Comparison of ENCODE assay signal across 15 cellular contexts in the genomic region with DNA sequence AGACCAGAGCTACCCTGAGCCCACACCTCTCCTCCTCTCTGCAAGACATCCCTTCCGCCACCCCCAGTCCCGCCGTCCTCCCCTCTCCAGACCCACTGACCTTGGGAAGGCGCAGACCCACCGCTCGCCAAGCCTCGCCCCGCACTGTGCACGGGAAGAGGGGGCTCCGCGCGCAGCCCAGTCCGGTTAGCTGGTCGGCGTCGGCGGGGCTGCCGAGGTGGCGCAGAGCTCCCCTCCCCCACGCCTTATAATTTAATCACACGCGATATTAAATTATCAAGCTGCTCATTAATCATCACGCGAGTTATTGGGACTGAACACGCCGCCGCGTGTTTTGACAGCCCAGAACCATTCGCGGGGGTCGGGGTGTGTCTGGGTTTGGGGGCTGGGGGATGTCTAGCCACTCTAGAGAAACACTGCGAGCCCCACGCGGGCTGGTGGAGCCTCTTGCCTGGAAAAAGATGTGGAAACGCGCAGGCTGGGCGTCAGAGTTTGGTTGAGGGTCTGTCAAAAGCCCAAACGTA. TPM values are rescaled to one million over a fixed set of nuclear protein-coding genes. Genes with fewer than 3 reads are reported as not detected.
DNase-seq lines count a peak whose midpoint lies in the region; ATAC-seq, FAIRE-seq and TF ChIP-seq lines count a peak whose summit lies in the region.
"Had no signal": no experiment of that assay in that cellular context is flagged by ENCODE, and none has a peak within 500 bp of the region (broad histone marks: within the 10 kb centered on the region; RNA-seq: fewer than 3 reads in every experiment).

A gene (minus strand): TSS at position 188 of the 524 bp plus-strand sequence.

- TF ChIP-seq RAD21 in H1 (IDR thresholded peaks at IDR 0.05 in 1 of 2, conservative IDR thresholded peaks at IDR 0.05 in 1 of 2; ENCODE audit: low read depth in 2 of 2, low read length in 2 of 2) = no peak

- no peaks in the 10 kb centered on the region for H3K36me3 ChIP-seq in BLaER1 treated with 17β-estradiol and CSF1 and Interleukin-3, amounts not matched to agents 10 nM and 100 nM
- H3K36me3 ChIP-seq in H1 (ENCODE audit: control insufficient read depth in 2 of 4, insufficient read depth in 4 of 4, low read length in 3 of 4) (no peaks in the 10 kb centered on the region), osteoblast (ENCODE audit: insufficient read depth, low read length) (no peaks in the 10 kb centered on the region)
- H3K36me3 ChIP-seq: esophagus squamous epithelium, tibial artery had no signal

- H2BK15ac ChIP-seq in H9 (ENCODE audit: low read depth, low read length) (no peak within 1 kb of the TSS), H1 (ENCODE audit: low read length) (no peak within 1 kb of the TSS)

- CTCF ChIA-PET in H1 (lab: Charles Lee; ENCODE audit: partially characterized antibody) = interaction anchor here (0.9 to 1.3 kb wide), 2 partner anchors 9 to 58 kb away, joined by 3 to 4 read pairs; no protein-coding TSS in a partner anchor

- H3T11ph ChIP-seq in H9 (ENCODE audit: low read length) = no peak within 1 kb of the TSS

- H2BK12ac ChIP-seq in H9 (ENCODE audit: insufficient read length, low read depth, low read length) (no peak within 1 kb of the TSS), H1 (ENCODE audit: low read depth, low read length) (no peak within 1 kb of the TSS)

- H3K14ac ChIP-seq in H9 (ENCODE audit: insufficient read depth, low read length) = peak within 1 kb of the TSS; percentile 67
- no peak within 1 kb of the TSS for H3K14ac ChIP-seq in H1 (ENCODE audit: insufficient read length)

- H3K23me2 ChIP-seq in H9 (ENCODE audit: insufficient read length, low read depth, low read length, poor library complexity, severe bottlenecking) (peaks cover 44% of the 10 kb centered on the region), H1 (ENCODE audit: low read depth, low read length) (peaks cover 26% of the 10 kb centered on the region)

- no peak within 1 kb of the TSS for H2BK5ac ChIP-seq in H9 (ENCODE audit: insufficient read length, low read length)
- H2BK5ac ChIP-seq in H1 (ENCODE audit: low read depth, low read length) = no peak within 1 kb of the TSS

- H3K79me2 ChIP-seq in H9 (ENCODE audit: insufficient read depth, low read length) (no peaks in the 10 kb centered on the region), H1 (ENCODE audit: control insufficient read depth in 1 of 2, insufficient read depth in 2 of 2, low read length in 2 of 2) (no peaks in the 10 kb centered on the region), osteoblast (ENCODE audit: insufficient read depth, low read length) (no peaks in the 10 kb centered on the region)

- no peak within 1 kb of the TSS for H3K23ac ChIP-seq in H9 (ENCODE audit: insufficient read length, low read depth, low read length)
- no peak within 1 kb of the TSS for H3K23ac ChIP-seq in H1 (ENCODE audit: insufficient read length)

- TF ChIP-seq CTCF in H9 (conservative IDR thresholded peaks at IDR 0.05) (no peak), H1 (IDR thresholded peaks at IDR 0.05; ENCODE audit: control extremely low read depth in 1 of 3, insufficient read depth in 1 of 3, low read depth in 1 of 3, low read length in 3 of 3) (no peak), osteoblast (IDR thresholded peaks at IDR 0.05; ENCODE audit: extremely low read depth, low read depth, low read length) (no peak)

- no peak for TF ChIP-seq EP300 in H1 (IDR thresholded peaks at IDR 0.05; ENCODE audit: borderline replicate concordance in 1 of 2, low read depth in 2 of 2, low read length in 2 of 2)

- H3K79me1 ChIP-seq in H9 (ENCODE audit: insufficient read depth, low read depth, low read length, poor library complexity, severe bottlenecking) = no peaks in the 10 kb centered on the region
- H3K79me1 ChIP-seq in H1 (ENCODE audit: low read depth, low read length) = no peaks in the 10 kb centered on the region

- H3K9me3 ChIP-seq in BLaER1 treated with 17β-estradiol and CSF1 and Interleukin-3, amounts not matched to agents 10 nM and 100 nM (replicated peaks in 1 of 11) = peaks cover 0 to 28% (median 17%) of the 10 kb centered on the region in 11 experiments; a peak in 17 of 22 replicates
- H3K9me3 ChIP-seq in H9 (ENCODE audit: control insufficient read depth, low read depth, low read length) (no peaks in the 10 kb centered on the region), H1 (ENCODE audit: insufficient read depth in 2 of 2, low read depth in 1 of 2, low read length in 1 of 2) (no peaks in the 10 kb centered on the region), osteoblast (ENCODE audit: low read depth, low read length) (no peaks in the 10 kb centered on the region)
- H3K9me3 ChIP-seq: Caco-2, esophagus squamous epithelium, tibial artery had no signal

- no peak within 1 kb of the TSS for H3K9ac ChIP-seq in BLaER1 treated with 17β-estradiol and CSF1 and Interleukin-3, amounts not matched to agents 10 nM and 100 nM
- H3K9ac ChIP-seq in H9 (ENCODE audit: extremely low read depth, insufficient read length, low read length) (peak within 1 kb of the TSS; percentile 20), H1 (replicated peaks in 1 of 4; ENCODE audit: extremely low read depth in 1 of 4, low read depth in 3 of 4, low read length in 3 of 4) (peak within 1 kb of the TSS in 1 of 4 experiments; percentile 50; a peak in 3 of 7 replicates)

- H3K9me3 Mint-ChIP-seq in H9 = peaks cover 0 to 3% of the 10 kb centered on the region in 2 experiments; a peak in 2 of 5 replicates
- H3K9me3 Mint-ChIP-seq: activated T-helper 1 cell treated with anti-CD3 and anti-CD28 coated beads, Interleukin-12 subunit alpha, Interleukin-12 subunit beta, Interleukin-2, Interleukin-4 antibody, amounts not matched to agents 30 ng/mL and 10 ng/mL and 1 ng/mL, durations not matched to agents 14 hours and 24 hours and 36 hours had no signal

- H2BK120ac ChIP-seq in H9 (ENCODE audit: low read depth, low read length, poor library complexity, severe bottlenecking) (no peak within 1 kb of the TSS), H1 (replicated peaks; ENCODE audit: low read depth, low read length) (no peak within 1 kb of the TSS)

- peaks cover 74 to 81% (median 80%) of the 10 kb centered on the region in 11 experiments for H3K27me3 ChIP-seq in BLaER1 treated with 17β-estradiol and CSF1 and Interleukin-3, amounts not matched to agents 10 nM and 100 nM
- peaks cover 34% of the 10 kb centered on the region for H3K27me3 ChIP-seq in H9 (ENCODE audit: insufficient read depth, low read length)
- peaks cover 27 to 76% (median 67%) of the 10 kb centered on the region in 4 experiments for H3K27me3 ChIP-seq in H1 (replicated peaks in 1 of 4; ENCODE audit: control insufficient read depth in 3 of 4, extremely low read depth in 1 of 4, insufficient read depth in 3 of 4, low read length in 3 of 4)
- H3K27me3 ChIP-seq in osteoblast (ENCODE audit: insufficient read depth, low read length) = peaks cover 71% of the 10 kb centered on the region

- H3K36me3 Mint-ChIP-seq in H9 (ENCODE audit: insufficient read depth in 1 of 3, low read depth in 3 of 3) = no peaks in the 10 kb centered on the region

- no peak within 1 kb of the TSS for H3K27ac ChIP-seq in BLaER1 treated with 17β-estradiol and CSF1 and Interleukin-3, amounts not matched to agents 10 nM and 100 nM
- H3K27ac ChIP-seq in H9 (ENCODE audit: insufficient read length, low read depth, low read length) (no peak within 1 kb of the TSS), H1 (ENCODE audit: low read depth, low read length) (no peak within 1 kb of the TSS), osteoblast (ENCODE audit: low read depth, low read length) (no peak within 1 kb of the TSS)
- H3K27ac ChIP-seq: esophagus squamous epithelium, tibial artery, VCaP had no signal

- H2AFZ ChIP-seq in H9 (ENCODE audit: low read length) (no peak within 1 kb of the TSS), H1 (ENCODE audit: low read length) (peak within 1 kb of the TSS; percentile 51; the same call in 1 of the 2 replicates), osteoblast (ENCODE audit: low read length) (no peak within 1 kb of the TSS)

- no CpG with 5 or more reads among the region's 38 CpGs for WGBS in H9 (ENCODE audit: extremely low coverage, insufficient read length, low lambda C conversion rate)
- WGBS in H1 (ENCODE audit: extremely low coverage in 1 of 2, insufficient coverage in 1 of 2, insufficient read length in 1 of 2, insufficient replicate concordance in 2 of 2, low coverage in 1 of 2, low lambda C conversion rate in 2 of 2, missing lambda C conversion rate in 1 of 2), 2 experiments = 5% methylated on average over 33 of the region's 38 CpGs; no CpG with 5 or more reads in 1 of the 2 experiments

- H3K4me1 ChIP-seq in BLaER1 treated with 17β-estradiol and CSF1 and Interleukin-3, amounts not matched to agents 10 nM and 100 nM = peaks cover 14 to 31% (median 23%) of the 10 kb centered on the region in 10 experiments; a peak in 19 of 20 replicates
- H3K4me1 ChIP-seq in H9 (ENCODE audit: insufficient read depth, low read length) = no peaks in the 10 kb centered on the region; the same call in 1 of the 2 replicates
- H3K4me1 ChIP-seq in H1 (replicated peaks in 1 of 4; ENCODE audit: control insufficient read depth in 3 of 4, insufficient read depth in 4 of 4, low read length in 3 of 4) = peaks cover 8 to 22% (median 13%) of the 10 kb centered on the region in 4 experiments
- no peaks in the 10 kb centered on the region for H3K4me1 ChIP-seq in osteoblast (ENCODE audit: insufficient read depth, low read length)
- H3K4me1 ChIP-seq: Caco-2 had no signal

- peaks cover 82% of the 10 kb centered on the region for H3K27me3 Mint-ChIP-seq in H9 (ENCODE audit: low read depth)

- peaks cover 0 to 44% (median 30%) of the 10 kb centered on the region in 11 experiments; a peak in 16 of 22 replicates for H4K20me1 ChIP-seq in BLaER1 treated with 17β-estradiol and CSF1 and Interleukin-3, amounts not matched to agents 10 nM and 100 nM
- H4K20me1 ChIP-seq in H9 (ENCODE audit: control insufficient read depth, insufficient read depth, insufficient read length) (no peaks in the 10 kb centered on the region), H1 (replicated peaks in 1 of 2; ENCODE audit: control insufficient read depth in 1 of 2, insufficient read depth in 2 of 2, low read length in 2 of 2) (peaks cover 0 to 5% of the 10 kb centered on the region in 2 experiments), osteoblast (ENCODE audit: insufficient read depth, low read length) (no peaks in the 10 kb centered on the region)

- peak within 1 kb of the TSS in 5 of 10 experiments; percentile 17 to 46 (median 30); a peak in 8 of 20 replicates for H3K4me3 ChIP-seq in BLaER1 treated with 17β-estradiol and CSF1 and Interleukin-3, amounts not matched to agents 10 nM and 100 nM
- H3K4me3 ChIP-seq in H1 (ENCODE audit: extremely low read depth in 1 of 4, insufficient read depth in 2 of 4, low read depth in 3 of 4, low read length in 4 of 4) (peak within 1 kb of the TSS; percentile 44 to 78 (median 57)), osteoblast (ENCODE audit: insufficient read depth, low read length) (no peak within 1 kb of the TSS)
- H3K4me3 ChIP-seq: tibial artery had no signal

- H4K8ac ChIP-seq in H9 (replicated peaks; ENCODE audit: insufficient read length, low read depth, low read length) = no peak within 1 kb of the TSS
- peak within 1 kb of the TSS; percentile 37 for H4K8ac ChIP-seq in H1 (ENCODE audit: extremely low read depth, insufficient read depth, low read length)

- TF ChIP-seq POLR2A in H1 (IDR thresholded peaks at IDR 0.05; ENCODE audit: control extremely low read depth in 1 of 2, low read depth in 2 of 2, low read length in 2 of 2) = no peak

- H3K4ac ChIP-seq in H9 (ENCODE audit: low read depth, low read length) (no peak within 1 kb of the TSS), H1 (replicated peaks; ENCODE audit: insufficient read length, low read depth, low read length) (no peak within 1 kb of the TSS)

- H4K91ac ChIP-seq in H9 (ENCODE audit: insufficient read length, low read depth, low read length) = no peak within 1 kb of the TSS
- peak within 1 kb of the TSS; percentile 49 for H4K91ac ChIP-seq in H1 (replicated peaks; ENCODE audit: insufficient read length, low read length)

- H4K5ac ChIP-seq in H9 (ENCODE audit: insufficient read length, low read depth, low read length) = no peak within 1 kb of the TSS
- no peak within 1 kb of the TSS for H4K5ac ChIP-seq in H1 (ENCODE audit: insufficient read length, low read depth, low read length)

- DNase-seq in H9 = peak; percentile 39
- DNase-seq in H1 (ENCODE audit: low read depth in 1 of 2, low spot score in 2 of 2) = no peak
- peak; percentile 63 for DNase-seq in osteoblast (ENCODE audit: insufficient read length, low spot score, missing footprints)
- no peak for DNase-seq in DMS114 treated with DMSO at 0.1 percent for 48 hours (lab: John Stamatoyannopoulos, UW; ENCODE audit: unreplicated experiment)
- DNase-seq: Caco-2, esophagus squamous epithelium, NCI-H2171 treated with DMSO at 0.1 percent for 48 hours, tibial artery had no signal

- POLR2A ChIA-PET in H1 (lab: Charles Lee; ENCODE audit: partially characterized antibody) = interaction anchor here (0.6 to 2.8 kb wide), 3 partner anchors 9 to 22 kb away, joined by 4 to 7 read pairs (median 4); a partner anchor contains a TSS

- H2BK20ac ChIP-seq in H9 (ENCODE audit: low read depth, low read length, poor library complexity, severe bottlenecking) (no peak within 1 kb of the TSS), H1 (ENCODE audit: low read length) (0 out of 2 replicates have a peak within 1 kb of the TSS, but pooled peaks have one; percentile 9)

- ATAC-seq in GM21390 (IDR thresholded peaks at IDR 0.05; ENCODE audit: unreplicated experiment) = no peak
- ATAC-seq in HG03378 (IDR thresholded peaks at IDR 0.05; ENCODE audit: unreplicated experiment) = no peak
- no peak for ATAC-seq in GM19455 (IDR thresholded peaks at IDR 0.05; ENCODE audit: unreplicated experiment)

- H3K4me3 Mint-ChIP-seq in H9 = peak within 1 kb of the TSS; percentile 75 to 87
- H3K4me3 Mint-ChIP-seq: activated T-helper 1 cell treated with anti-CD3 and anti-CD28 coated beads, Interleukin-12 subunit alpha, Interleukin-12 subunit beta, Interleukin-2, Interleukin-4 antibody, amounts not matched to agents 30 ng/mL and 10 ng/mL and 1 ng/mL, durations not matched to agents 14 hours and 24 hours and 36 hours had no signal

- H3K56ac ChIP-seq in H9 (ENCODE audit: insufficient read length, low read depth, low read length) = no peak within 1 kb of the TSS
- H3K56ac ChIP-seq in H1 (replicated peaks; ENCODE audit: insufficient read length, low read depth, low read length) = no peak within 1 kb of the TSS

- H3K18ac ChIP-seq in H9 (ENCODE audit: insufficient read length, low read depth, low read length) (peak within 1 kb of the TSS; percentile 27), H1 (ENCODE audit: extremely low read depth, low read length) (peak within 1 kb of the TSS; percentile 83)

- H2AK5ac ChIP-seq in H9 (ENCODE audit: insufficient read length, low read length) (no peak within 1 kb of the TSS), H1 (ENCODE audit: low read depth, low read length) (no peak within 1 kb of the TSS)

- peaks cover 29 to 38% of the 10 kb centered on the region in 2 experiments for H3K4me1 Mint-ChIP-seq in H9

- peak within 1 kb of the TSS in 9 of 11 experiments; percentile 13 to 69 (median 39); a peak in 13 of 22 replicates for H3K4me2 ChIP-seq in BLaER1 treated with 17β-estradiol and CSF1 and Interleukin-3, amounts not matched to agents 10 nM and 100 nM
- H3K4me2 ChIP-seq in H9 (ENCODE audit: insufficient read depth, insufficient read length, low read length) (peak within 1 kb of the TSS; percentile 64), H1 (ENCODE audit: insufficient read depth in 1 of 2, low read depth in 2 of 2, low read length in 2 of 2) (peak within 1 kb of the TSS; percentile 97 to 98), osteoblast (ENCODE audit: insufficient read depth, low read length) (no peak within 1 kb of the TSS)

- H3K27ac Mint-ChIP-seq in H9 = no peak within 1 kb of the TSS; a peak in 1 of 7 replicates
- H3K27ac Mint-ChIP-seq: activated T-helper 1 cell treated with anti-CD3 and anti-CD28 coated beads, Interleukin-12 subunit alpha, Interleukin-12 subunit beta, Interleukin-2, Interleukin-4 antibody, amounts not matched to agents 30 ng/mL and 10 ng/mL and 1 ng/mL, durations not matched to agents 14 hours and 24 hours and 36 hours had no signal

- FAIRE-seq in H1 (lab: Jason Lieb, UNC) = no peak

RNA-seq across cellular contexts. Expression of the gene that starts here (rescaled TPM):
- total RNA-seq in H9 (2021) = 0.24 and 0.90 TPM in 2 replicates
- total RNA-seq in H1 (2021; fragmentation: NEBNext Ultra II Directional; extraction: Animal tissue kit (Norgen Biotek cat#: 25700)) = 0.28 and 0.69 TPM in 2 replicates
- polyA plus RNA-seq in H1 (2011; rRNA removed) = 0.22 and 1.4 TPM in 2 replicates
- polyA plus RNA-seq in H1 (2011; cell fraction: cytosol; rRNA removed) = 3.6 TPM
- 0.74 TPM for polyA plus RNA-seq in H1 (2011; cell fraction: nucleus; rRNA removed)
- 0.24 to 1.4 TPM (median 0.40 TPM) in 4 replicates for polyA plus RNA-seq in H1 (2012, experiment 1 of 2)
- polyA plus RNA-seq in H1 (2012, experiment 2 of 2) = not detected
- 0.28 TPM for polyA plus RNA-seq in H1 (2013, experiment 1 of 2)
- 0.55 TPM for polyA plus RNA-seq in H1 (2013, experiment 2 of 2)
- polyA minus RNA-seq in H1 (2011; rRNA and poly(A)+ RNA removed) = 0.29 and 0.66 TPM in 2 replicates
- polyA minus RNA-seq in H1 (2011; cell fraction: cytosol; rRNA and poly(A)+ RNA removed) = not detected
- not detected for polyA minus RNA-seq in H1 (2011; cell fraction: nucleus; rRNA and poly(A)+ RNA removed)
- not detected in 2 replicates for total RNA-seq in osteoblast
- total RNA-seq: activated T-helper 1 cell treated with anti-CD3 and anti-CD28 coated beads, Interleukin-12 subunit alpha, Interleukin-12 subunit beta, Interleukin-2, Interleukin-4 antibody, amounts not matched to agents 30 ng/mL and 10 ng/mL and 1 ng/mL, durations not matched to agents 14 hours and 24 hours and 36 hours; esophagus squamous epithelium; SK-MEL-5 had no signal

Comparison
In these comparisons a context has a peak if more than half of its experiments do, and no peak if none do; other contexts are left out.
1. Peak in DNase-seq, H3K9ac ChIP-seq and H3K4me2 ChIP-seq in H9; RNA of the gene not detected or under 1 TPM.
2. Peak in DNase-seq in osteoblast; RNA of the gene not detected or under 1 TPM.